In genomic region chr10:46232084-46232483, GRCh38 we compare ENCODE assay signal across 18 cellular contexts. TPM values are rescaled to one million over a fixed set of nuclear protein-coding genes. Genes with fewer than 3 reads are reported as not detected.
DNase-seq lines count a peak whose midpoint lies in the region; ATAC-seq and TF ChIP-seq lines count a peak whose summit lies in the region.
"Had no signal": no experiment of that assay in that cellular context is flagged by ENCODE, and none has a peak within 500 bp of the region (broad histone marks: within the 10 kb centered on the region; RNA-seq: fewer than 3 reads in every experiment).

No MANE protein-coding gene starts in this region.

- H3K4me3 ChIP-seq in coronary artery, result no peak overlapping the region
- H3K4me3 ChIP-seq: SJSA1 had no signal

- intact Hi-C loops in left ventricle myocardium superior (cut with micrococcal nuclease) (no loop called here), Right ventricle myocardium inferior (cut with DNase I) (loop anchor here (10.0 kb wide), 1 partner anchor 93 kb away; no protein-coding TSS in a partner anchor), posterior vena cava (cut with DNase I) (no loop called here)

- no peak for ATAC-seq in left ventricle myocardium superior
- no peak for ATAC-seq in Right ventricle myocardium inferior
- ATAC-seq: HCT116 had no signal

- no peak overlapping the region for H3K27ac ChIP-seq in coronary artery
- H3K27ac ChIP-seq: SJSA1 had no signal

- DNase-seq in left ventricle myocardium superior, result peak; percentile 9
- no peak for DNase-seq in Right ventricle myocardium inferior (ENCODE audit: missing footprints)
- DNase-seq in coronary artery (ENCODE audit: low spot score), result peak; percentile 66
- DNase-seq in posterior vena cava (ENCODE audit: low spot score), result peak; percentile 24
- no peak for DNase-seq in DMS 273 (lab: John Stamatoyannopoulos, UW; ENCODE audit: unreplicated experiment)
- no peak for DNase-seq in NCI-H1092 treated with DMSO at 0.1 percent for 48 hours (lab: John Stamatoyannopoulos, UW)
- DNase-seq in GM20000 (ENCODE audit: low spot score), result no peak
- DNase-seq: CD4-positive, CD25-positive, alpha-beta regulatory T cell; DMS79; NCI-H1436; NCI-H2029 treated with DMSO at 0.1 percent for 48 hours; NCI-H2171 treated with DMSO at 0.1 percent for 48 hours; NCI-H446 treated with DMSO at 0.1 percent for 48 hours; NK-92 treated with Interleukin-12 subunit alpha and Interleukin-12 subunit beta, amount 100 ng/mL, for 24 hours had no signal

- TF ChIP-seq CTCF in coronary artery (IDR thresholded peaks at IDR 0.05) (no peak), GM20000 (IDR thresholded peaks at IDR 0.05; ENCODE audit: extremely low read depth, missing control alignments) (no peak)

RNA-seq across cellular contexts. Expression of gene ANTXRL, which starts 54.7 kb away (rescaled TPM):
- total RNA-seq in left ventricle myocardium superior, result not detected
- total RNA-seq in Right ventricle myocardium inferior, result not detected
- not detected for total RNA-seq in posterior vena cava
- total RNA-seq: Calu3; CD4-positive, CD25-positive, alpha-beta regulatory T cell; RPMI7951; SJSA1 had no signal

Comparison
In these comparisons a context has a peak if more than half of its experiments do, and no peak if none do; other contexts are left out.
1. DNase-seq: peak in left ventricle myocardium superior (single experiment), coronary artery (single experiment) and posterior vena cava (single experiment); none in Right ventricle myocardium inferior (single experiment), DMS 273 (single experiment), NCI-H1092 treated with DMSO at 0.1 percent for 48 hours (single experiment) and GM20000 (single experiment).